ENCODE assay signal across 8 cellular contexts in the genomic region with DNA sequence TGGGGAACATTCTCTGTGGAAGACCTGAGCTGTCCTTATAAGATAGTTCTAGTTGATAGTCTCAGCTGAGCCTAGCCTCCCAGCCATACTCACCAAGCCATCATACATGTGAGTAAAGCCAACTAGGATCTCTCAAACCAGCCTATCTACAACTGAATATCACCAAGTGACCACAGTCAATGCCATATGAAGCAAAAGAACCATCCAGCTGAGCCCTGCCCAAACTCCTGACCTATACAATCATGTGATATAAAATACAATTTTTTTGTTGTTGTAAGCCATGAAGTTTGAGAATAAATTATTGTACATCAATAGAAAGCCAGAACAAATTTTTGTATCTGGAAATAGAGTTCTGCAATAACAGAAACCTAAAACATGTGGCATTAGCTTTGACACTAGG.
"Had no signal": no experiment of that assay in that cellular context is flagged by ENCODE, and none has a peak within 500 bp of the region (broad histone marks: within the 10 kb centered on the region; RNA-seq: fewer than 3 reads in every experiment).

No MANE protein-coding gene starts in this region.

- FAIRE-seq: HTR-8/SVneo, K562 had no signal

- H3K4me3 ChIP-seq: K562 had no signal

- H3K4me3 Mint-ChIP-seq: IgD-negative memory B cell had no signal

- H3K4me2 ChIP-seq: KMS-11 had no signal

- H3K4me1 Mint-ChIP-seq: IgD-negative memory B cell had no signal

- H3K36me3 Mint-ChIP-seq: IgD-negative memory B cell had no signal

- H3K9ac ChIP-seq: KMS-11 had no signal

- H3K27me3 Mint-ChIP-seq: IgD-negative memory B cell had no signal

- H3K27ac Mint-ChIP-seq: IgD-negative memory B cell had no signal

- DNase-seq: IMR-90, KBM-7, KG1 had no signal

- H3K27ac ChIP-seq: HL-60, KMS-11 had no signal
